ENCODE assay signal across 19 cellular contexts in the genomic region with DNA sequence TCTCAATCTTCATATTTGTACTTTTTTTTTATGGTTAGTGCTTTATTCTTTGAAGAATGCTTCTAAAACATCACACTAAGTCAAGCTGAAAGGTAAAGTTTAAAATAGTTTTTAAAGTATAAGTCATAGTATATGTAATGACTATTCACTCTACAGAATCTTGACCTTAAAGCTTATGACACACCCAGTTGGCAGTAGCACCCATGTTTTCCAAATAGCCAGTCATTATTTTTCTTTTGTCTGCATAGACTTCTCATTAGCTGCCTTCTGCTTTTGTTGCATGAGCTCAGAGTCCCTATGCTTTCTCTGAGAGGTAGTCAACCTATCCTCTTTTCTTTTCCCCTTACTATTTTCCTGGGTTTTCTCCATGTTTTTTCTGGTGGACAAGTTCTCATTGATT.
"Had no signal": no experiment of that assay in that cellular context is flagged by ENCODE, and none has a peak within 500 bp of the region (broad histone marks: within the 10 kb centered on the region; RNA-seq: fewer than 3 reads in every experiment).

No MANE protein-coding gene starts in this region.

- FAIRE-seq: keratinocyte had no signal

- H3K4me1 ChIP-seq: gastroesophageal sphincter, left lung had no signal

- DNase-seq: activated CD4-positive, alpha-beta memory T cell treated with anti-CD3 and anti-CD28 coated beads, Interleukin-2, amount 10 ng/mL, durations not matched to agents 7 days and 5 days; activated CD4-positive, alpha-beta T cell treated with anti-CD3 and anti-CD28 coated beads for 36 hours; activated naive CD4-positive, alpha-beta T cell treated with anti-CD3 and anti-CD28 coated beads for 36 hours; cerebellar nuclear complex; dermis blood vessel endothelial cell; endodermal cell; left lung; occipital lobe; stimulated activated CD4-positive, alpha-beta T cell treated with anti-CD3 and anti-CD28 coated beads, Interleukin-15, amount 100 ng/mL, for 24 hours; stimulated activated CD4-positive, alpha-beta T cell treated with anti-CD3 and anti-CD28 coated beads, Interleukin-4, amount 100 ng/mL, for 24 hours; SW 1271; T-helper 9 cell; WERI-Rb-1 had no signal

- H3K4me3 Mint-ChIP-seq: activated CD4-positive, alpha-beta memory T cell treated with anti-CD3 and anti-CD28 coated beads, Interleukin-2, amount 10 ng/mL, durations not matched to agents 7 days and 5 days; activated CD4-positive, alpha-beta T cell treated with anti-CD3 and anti-CD28 coated beads for 36 hours; activated naive CD4-positive, alpha-beta T cell treated with anti-CD3 and anti-CD28 coated beads for 36 hours; activated T-helper 1 cell treated with anti-CD3 and anti-CD28 coated beads, Interleukin-12 subunit alpha, Interleukin-12 subunit beta, Interleukin-2, Interleukin-4 antibody, amounts not matched to agents 30 ng/mL and 10 ng/mL and 1 ng/mL, durations not matched to agents 14 hours and 24 hours and 36 hours; endodermal cell; memory B cell; nephron; stimulated activated naive CD8-positive, alpha-beta T cell treated with anti-CD3 and anti-CD28 coated beads, Interleukin-15, Interleukin-2, amounts not matched to agents 100 ng/mL and 50 ng/mL, for 24 hours had no signal

- H3K36me3 ChIP-seq: gastroesophageal sphincter, left lung, WERI-Rb-1 had no signal

- H3K9me3 Mint-ChIP-seq: activated T-helper 1 cell treated with anti-CD3 and anti-CD28 coated beads, Interleukin-12 subunit alpha, Interleukin-12 subunit beta, Interleukin-2, Interleukin-4 antibody, amounts not matched to agents 30 ng/mL and 10 ng/mL and 1 ng/mL, durations not matched to agents 14 hours and 24 hours and 36 hours; endodermal cell; nephron had no signal

- H3K27me3 ChIP-seq: gastroesophageal sphincter, left lung had no signal

- H3K4me3 ChIP-seq: gastroesophageal sphincter, left lung had no signal

- H3K27ac Mint-ChIP-seq: activated CD4-positive, alpha-beta memory T cell treated with anti-CD3 and anti-CD28 coated beads, Interleukin-2, amount 10 ng/mL, durations not matched to agents 7 days and 5 days; activated CD4-positive, alpha-beta T cell treated with anti-CD3 and anti-CD28 coated beads for 36 hours; activated naive CD4-positive, alpha-beta T cell treated with anti-CD3 and anti-CD28 coated beads for 36 hours; activated T-helper 1 cell treated with anti-CD3 and anti-CD28 coated beads, Interleukin-12 subunit alpha, Interleukin-12 subunit beta, Interleukin-2, Interleukin-4 antibody, amounts not matched to agents 30 ng/mL and 10 ng/mL and 1 ng/mL, durations not matched to agents 14 hours and 24 hours and 36 hours; endodermal cell; memory B cell; nephron; stimulated activated naive CD8-positive, alpha-beta T cell treated with anti-CD3 and anti-CD28 coated beads, Interleukin-15, Interleukin-2, amounts not matched to agents 100 ng/mL and 50 ng/mL, for 24 hours had no signal

- H3K9me3 ChIP-seq: gastroesophageal sphincter, left lung had no signal

- H3K27ac ChIP-seq: gastroesophageal sphincter, left lung, WERI-Rb-1 had no signal

- H3K36me3 Mint-ChIP-seq: memory B cell had no signal

- H3K27me3 Mint-ChIP-seq: activated CD4-positive, alpha-beta memory T cell treated with anti-CD3 and anti-CD28 coated beads, Interleukin-2, amount 10 ng/mL, durations not matched to agents 7 days and 5 days; activated CD4-positive, alpha-beta T cell treated with anti-CD3 and anti-CD28 coated beads for 36 hours; memory B cell; stimulated activated naive CD8-positive, alpha-beta T cell treated with anti-CD3 and anti-CD28 coated beads, Interleukin-15, Interleukin-2, amounts not matched to agents 100 ng/mL and 50 ng/mL, for 24 hours had no signal

- H3K4me1 Mint-ChIP-seq: activated CD4-positive, alpha-beta memory T cell treated with anti-CD3 and anti-CD28 coated beads, Interleukin-2, amount 10 ng/mL, durations not matched to agents 7 days and 5 days; activated CD4-positive, alpha-beta T cell treated with anti-CD3 and anti-CD28 coated beads for 36 hours; memory B cell; nephron had no signal

- ATAC-seq: activated CD4-positive, alpha-beta T cell treated with anti-CD3 and anti-CD28 coated beads for 36 hours; gastroesophageal sphincter; left lung had no signal
